Comparison of ENCODE assay signal across 3 cellular contexts in the genomic region with DNA sequence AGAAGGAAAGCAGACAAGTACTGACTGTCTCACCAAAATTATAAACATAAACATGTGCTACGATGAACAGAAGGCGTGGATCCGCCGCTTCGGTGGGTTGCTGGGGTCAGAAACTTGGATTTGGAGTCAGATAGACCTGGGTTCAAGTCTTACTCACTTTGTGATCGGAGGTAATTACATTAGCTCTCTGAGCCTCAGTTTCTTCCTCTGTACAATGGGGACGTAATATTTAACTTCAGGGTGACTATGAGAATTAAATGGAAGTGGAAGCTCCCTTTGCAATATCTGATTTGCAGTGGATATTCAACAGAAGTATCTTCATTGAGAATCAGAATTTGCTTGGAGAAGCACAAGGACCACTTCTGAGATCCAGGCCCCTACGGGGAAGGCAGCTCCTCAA.
TF ChIP-seq lines count a peak whose summit lies in the region.

No MANE protein-coding gene starts in this region.

TF ChIP-seq in A549, 52 proteins besides CTCF, POLR2A, EP300 and RAD21:
- TF ChIP-seq KDM1A (IDR thresholded peaks at IDR 0.05; ENCODE audit: low read depth) (peak; percentile 81; the same call in 1 of the 2 replicates), NR3C1 (IDR thresholded peaks at IDR 0.05) (no peak)

TF ChIP-seq in GM23338, 12 proteins besides CTCF, POLR2A, EP300 and RAD21:
- TF ChIP-seq ZNF114 (CRISPR knock-in tag; IDR thresholded peaks at IDR 0.05) (no peak), POLR2AphosphoS5 (IDR thresholded peaks at IDR 0.05; ENCODE audit: low read depth) (no peak), ZNF331 (CRISPR knock-in tag; IDR thresholded peaks at IDR 0.05; ENCODE audit: low read depth) (no peak), CREB1 (CRISPR knock-in tag; IDR thresholded peaks at IDR 0.05; ENCODE audit: low read depth) (no peak), STAT1 (IDR thresholded peaks at IDR 0.05; ENCODE audit: unreplicated experiment) (no peak), EZH2 (IDR thresholded peaks at IDR 0.05; ENCODE audit: low read depth, unreplicated experiment) (no peak)
- TF ChIP-seq, protein P1, sequence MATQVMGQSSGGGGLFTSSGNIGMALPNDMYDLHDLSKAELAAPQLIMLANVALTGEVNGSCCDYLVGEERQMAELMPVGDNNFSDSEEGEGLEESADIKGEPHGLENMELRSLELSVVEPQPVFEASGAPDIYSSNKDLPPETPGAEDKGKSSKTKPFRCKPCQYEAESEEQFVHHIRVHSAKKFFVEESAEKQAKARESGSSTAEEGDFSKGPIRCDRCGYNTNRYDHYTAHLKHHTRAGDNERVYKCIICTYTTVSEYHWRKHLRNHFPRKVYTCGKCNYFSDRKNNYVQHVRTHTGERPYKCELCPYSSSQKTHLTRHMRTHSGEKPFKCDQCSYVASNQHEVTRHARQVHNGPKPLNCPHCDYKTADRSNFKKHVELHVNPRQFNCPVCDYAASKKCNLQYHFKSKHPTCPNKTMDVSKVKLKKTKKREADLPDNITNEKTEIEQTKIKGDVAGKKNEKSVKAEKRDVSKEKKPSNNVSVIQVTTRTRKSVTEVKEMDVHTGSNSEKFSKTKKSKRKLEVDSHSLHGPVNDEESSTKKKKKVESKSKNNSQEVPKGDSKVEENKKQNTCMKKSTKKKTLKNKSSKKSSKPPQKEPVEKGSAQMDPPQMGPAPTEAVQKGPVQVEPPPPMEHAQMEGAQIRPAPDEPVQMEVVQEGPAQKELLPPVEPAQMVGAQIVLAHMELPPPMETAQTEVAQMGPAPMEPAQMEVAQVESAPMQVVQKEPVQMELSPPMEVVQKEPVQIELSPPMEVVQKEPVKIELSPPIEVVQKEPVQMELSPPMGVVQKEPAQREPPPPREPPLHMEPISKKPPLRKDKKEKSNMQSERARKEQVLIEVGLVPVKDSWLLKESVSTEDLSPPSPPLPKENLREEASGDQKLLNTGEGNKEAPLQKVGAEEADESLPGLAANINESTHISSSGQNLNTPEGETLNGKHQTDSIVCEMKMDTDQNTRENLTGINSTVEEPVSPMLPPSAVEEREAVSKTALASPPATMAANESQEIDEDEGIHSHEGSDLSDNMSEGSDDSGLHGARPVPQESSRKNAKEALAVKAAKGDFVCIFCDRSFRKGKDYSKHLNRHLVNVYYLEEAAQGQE (IDR thresholded peaks at IDR 0.05; ENCODE audit: unreplicated experiment), result no peak

TF ChIP-seq in K562, 482 proteins besides CTCF, POLR2A, EP300 and RAD21 (continues in another document):
- TF ChIP-seq PREB (CRISPR knock-in tag; IDR thresholded peaks at IDR 0.05) (no peak), ZNF146 (CRISPR knock-in tag; IDR thresholded peaks at IDR 0.05; ENCODE audit: unreplicated experiment) (no peak), EWSR1 (IDR thresholded peaks at IDR 0.05; ENCODE audit: borderline replicate concordance, low read depth, partially characterized antibody) (no peak), ZNF740 (CRISPR knock-in tag; IDR thresholded peaks at IDR 0.05) (no peak), ZNF740 (tag; IDR thresholded peaks at IDR 0.05) (no peak), BCOR (IDR thresholded peaks at IDR 0.05) (peak; percentile 88), ZNF79 (CRISPR knock-in tag; IDR thresholded peaks at IDR 0.05; ENCODE audit: low read depth) (no peak), KDM1A (IDR thresholded peaks at IDR 0.05) (peak; percentile 62 to 68), POLR2AphosphoS5 (IDR thresholded peaks at IDR 0.05; ENCODE audit: control insufficient read depth, insufficient read depth, low read depth, low read length) (no peak), RBBP5 (IDR thresholded peaks at IDR 0.05; ENCODE audit: borderline replicate concordance, insufficient read depth, low read length, poor library complexity, severe bottlenecking) (no peak), KDM5B (IDR thresholded peaks at IDR 0.05; ENCODE audit: insufficient replicate concordance, low read depth, low read length) (no peak), BRD4 (IDR thresholded peaks at IDR 0.05) (no peak), KLF6 (CRISPR knock-in tag; IDR thresholded peaks at IDR 0.05; ENCODE audit: borderline replicate concordance) (no peak), ZFPM2 (CRISPR knock-in tag; IDR thresholded peaks at IDR 0.05) (no peak), RUNX1 (IDR thresholded peaks at IDR 0.05; ENCODE audit: low read depth) (no peak), CHD4 (IDR thresholded peaks at IDR 0.05; ENCODE audit: insufficient read depth, insufficient replicate concordance, low read depth, low read length, poor library complexity, severe bottlenecking) (peak; percentile 67), ILF3 (IDR thresholded peaks at IDR 0.05; ENCODE audit: borderline replicate concordance) (no peak), RAD51 (IDR thresholded peaks at IDR 0.05; ENCODE audit: borderline replicate concordance, low read depth) (no peak), RBM25 (IDR thresholded peaks at IDR 0.05; ENCODE audit: low read depth, low read length, severe bottlenecking) (peak; percentile 85), PCBP1 (IDR thresholded peaks at IDR 0.05; ENCODE audit: low read depth, low read length, poor library complexity, severe bottlenecking) (no peak), SMARCC2 (IDR thresholded peaks at IDR 0.05; ENCODE audit: low read depth) (no peak), CBX2 (IDR thresholded peaks at IDR 0.05; ENCODE audit: insufficient read depth, low read length, poor library complexity, severe bottlenecking) (no peak), ADNP (tag; IDR thresholded peaks at IDR 0.05) (peak; percentile 70; the same call in 1 of the 2 replicates), ZNF165 (CRISPR knock-in tag; IDR thresholded peaks at IDR 0.05; ENCODE audit: borderline replicate concordance) (no peak), E2F3 (CRISPR knock-in tag; IDR thresholded peaks at IDR 0.05) (no peak), XRCC5 (IDR thresholded peaks at IDR 0.05; ENCODE audit: low read depth, low read length) (no peak), BACH1 (tag; IDR thresholded peaks at IDR 0.05) (no peak), ZNF24 (IDR thresholded peaks at IDR 0.05) (no peak), NR3C1 (CRISPR knock-in tag; IDR thresholded peaks at IDR 0.05) (no peak), HNRNPL (IDR thresholded peaks at IDR 0.05; ENCODE audit: low read depth, low read length) (no peak), ZBTB12 (CRISPR knock-in tag; IDR thresholded peaks at IDR 0.05) (no peak), ZBTB2 (IDR thresholded peaks at IDR 0.05) (no peak), FOXA3 (CRISPR knock-in tag; conservative IDR thresholded peaks at IDR 0.05 in 1 of 2, IDR thresholded peaks at IDR 0.05 in 1 of 2) (no peak)
- TF ChIP-seq, protein P2, sequence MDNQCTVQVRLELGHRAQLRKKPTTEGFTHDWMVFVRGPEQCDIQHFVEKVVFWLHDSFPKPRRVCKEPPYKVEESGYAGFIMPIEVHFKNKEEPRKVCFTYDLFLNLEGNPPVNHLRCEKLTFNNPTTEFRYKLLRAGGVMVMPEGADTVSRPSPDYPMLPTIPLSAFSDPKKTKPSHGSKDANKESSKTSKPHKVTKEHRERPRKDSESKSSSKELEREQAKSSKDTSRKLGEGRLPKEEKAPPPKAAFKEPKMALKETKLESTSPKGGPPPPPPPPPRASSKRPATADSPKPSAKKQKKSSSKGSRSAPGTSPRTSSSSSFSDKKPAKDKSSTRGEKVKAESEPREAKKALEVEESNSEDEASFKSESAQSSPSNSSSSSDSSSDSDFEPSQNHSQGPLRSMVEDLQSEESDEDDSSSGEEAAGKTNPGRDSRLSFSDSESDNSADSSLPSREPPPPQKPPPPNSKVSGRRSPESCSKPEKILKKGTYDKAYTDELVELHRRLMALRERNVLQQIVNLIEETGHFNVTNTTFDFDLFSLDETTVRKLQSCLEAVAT (IDR thresholded peaks at IDR 0.05), result no peak
- TF ChIP-seq, protein P3, sequence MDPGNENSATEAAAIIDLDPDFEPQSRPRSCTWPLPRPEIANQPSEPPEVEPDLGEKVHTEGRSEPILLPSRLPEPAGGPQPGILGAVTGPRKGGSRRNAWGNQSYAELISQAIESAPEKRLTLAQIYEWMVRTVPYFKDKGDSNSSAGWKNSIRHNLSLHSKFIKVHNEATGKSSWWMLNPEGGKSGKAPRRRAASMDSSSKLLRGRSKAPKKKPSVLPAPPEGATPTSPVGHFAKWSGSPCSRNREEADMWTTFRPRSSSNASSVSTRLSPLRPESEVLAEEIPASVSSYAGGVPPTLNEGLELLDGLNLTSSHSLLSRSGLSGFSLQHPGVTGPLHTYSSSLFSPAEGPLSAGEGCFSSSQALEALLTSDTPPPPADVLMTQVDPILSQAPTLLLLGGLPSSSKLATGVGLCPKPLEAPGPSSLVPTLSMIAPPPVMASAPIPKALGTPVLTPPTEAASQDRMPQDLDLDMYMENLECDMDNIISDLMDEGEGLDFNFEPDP (CRISPR knock-in tag; IDR thresholded peaks at IDR 0.05), result no peak
- TF ChIP-seq, protein P4, sequence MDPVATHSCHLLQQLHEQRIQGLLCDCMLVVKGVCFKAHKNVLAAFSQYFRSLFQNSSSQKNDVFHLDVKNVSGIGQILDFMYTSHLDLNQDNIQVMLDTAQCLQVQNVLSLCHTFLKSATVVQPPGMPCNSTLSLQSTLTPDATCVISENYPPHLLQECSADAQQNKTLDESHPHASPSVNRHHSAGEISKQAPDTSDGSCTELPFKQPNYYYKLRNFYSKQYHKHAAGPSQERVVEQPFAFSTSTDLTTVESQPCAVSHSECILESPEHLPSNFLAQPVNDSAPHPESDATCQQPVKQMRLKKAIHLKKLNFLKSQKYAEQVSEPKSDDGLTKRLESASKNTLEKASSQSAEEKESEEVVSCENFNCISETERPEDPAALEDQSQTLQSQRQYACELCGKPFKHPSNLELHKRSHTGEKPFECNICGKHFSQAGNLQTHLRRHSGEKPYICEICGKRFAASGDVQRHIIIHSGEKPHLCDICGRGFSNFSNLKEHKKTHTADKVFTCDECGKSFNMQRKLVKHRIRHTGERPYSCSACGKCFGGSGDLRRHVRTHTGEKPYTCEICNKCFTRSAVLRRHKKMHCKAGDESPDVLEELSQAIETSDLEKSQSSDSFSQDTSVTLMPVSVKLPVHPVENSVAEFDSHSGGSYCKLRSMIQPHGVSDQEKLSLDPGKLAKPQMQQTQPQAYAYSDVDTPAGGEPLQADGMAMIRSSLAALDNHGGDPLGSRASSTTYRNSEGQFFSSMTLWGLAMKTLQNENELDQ (CRISPR knock-in tag; IDR thresholded peaks at IDR 0.05; ENCODE audit: borderline replicate concordance), result no peak
- TF ChIP-seq, protein P5, sequence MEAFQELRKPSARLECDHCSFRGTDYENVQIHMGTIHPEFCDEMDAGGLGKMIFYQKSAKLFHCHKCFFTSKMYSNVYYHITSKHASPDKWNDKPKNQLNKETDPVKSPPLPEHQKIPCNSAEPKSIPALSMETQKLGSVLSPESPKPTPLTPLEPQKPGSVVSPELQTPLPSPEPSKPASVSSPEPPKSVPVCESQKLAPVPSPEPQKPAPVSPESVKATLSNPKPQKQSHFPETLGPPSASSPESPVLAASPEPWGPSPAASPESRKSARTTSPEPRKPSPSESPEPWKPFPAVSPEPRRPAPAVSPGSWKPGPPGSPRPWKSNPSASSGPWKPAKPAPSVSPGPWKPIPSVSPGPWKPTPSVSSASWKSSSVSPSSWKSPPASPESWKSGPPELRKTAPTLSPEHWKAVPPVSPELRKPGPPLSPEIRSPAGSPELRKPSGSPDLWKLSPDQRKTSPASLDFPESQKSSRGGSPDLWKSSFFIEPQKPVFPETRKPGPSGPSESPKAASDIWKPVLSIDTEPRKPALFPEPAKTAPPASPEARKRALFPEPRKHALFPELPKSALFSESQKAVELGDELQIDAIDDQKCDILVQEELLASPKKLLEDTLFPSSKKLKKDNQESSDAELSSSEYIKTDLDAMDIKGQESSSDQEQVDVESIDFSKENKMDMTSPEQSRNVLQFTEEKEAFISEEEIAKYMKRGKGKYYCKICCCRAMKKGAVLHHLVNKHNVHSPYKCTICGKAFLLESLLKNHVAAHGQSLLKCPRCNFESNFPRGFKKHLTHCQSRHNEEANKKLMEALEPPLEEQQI (IDR thresholded peaks at IDR 0.05), result no peak
